In genomic region chr2:240832205-240832727, GRCh38 we compare ENCODE assay signal across 1 cellular context.
A peak's percentile ranks its signal among the peaks of the same experiment; 100 is the strongest.
TF ChIP-seq lines count a peak whose summit lies in the region.

No MANE protein-coding gene starts in this region.

TF ChIP-seq in HepG2, 621 proteins besides CTCF, POLR2A, EP300 and RAD21 (continued from another document and continues in another):
- TF ChIP-seq NFAT5 (CRISPR knock-in tag; IDR thresholded peaks at IDR 0.05) (no peak), ZNF17 (CRISPR knock-in tag; IDR thresholded peaks at IDR 0.05) (no peak), CENPT (CRISPR knock-in tag; IDR thresholded peaks at IDR 0.05; ENCODE audit: low read depth) (no peak), ZNF329 (CRISPR knock-in tag; IDR thresholded peaks at IDR 0.05; ENCODE audit: low read depth) (no peak), ZBTB42 (CRISPR knock-in tag; IDR thresholded peaks at IDR 0.05) (no peak), FOXP1 (IDR thresholded peaks at IDR 0.05) (no peak), FOXP1 (CRISPR knock-in tag; IDR thresholded peaks at IDR 0.05) (no peak), ZMYM4 (CRISPR knock-in tag; IDR thresholded peaks at IDR 0.05) (no peak), CBX2 (IDR thresholded peaks at IDR 0.05; ENCODE audit: low read depth, low read length) (no peak), CBX2 (CRISPR knock-in tag; IDR thresholded peaks at IDR 0.05; ENCODE audit: low read depth) (no peak), ZNF75D (CRISPR knock-in tag; IDR thresholded peaks at IDR 0.05; ENCODE audit: borderline replicate concordance) (no peak), DDIT3 (CRISPR knock-in tag; IDR thresholded peaks at IDR 0.05) (no peak), KDM5B (CRISPR knock-in tag; IDR thresholded peaks at IDR 0.05; ENCODE audit: borderline replicate concordance) (peak; percentile 31; the same call in 1 of the 2 replicates), ZNF350 (CRISPR knock-in tag; IDR thresholded peaks at IDR 0.05; ENCODE audit: borderline replicate concordance, low read depth) (no peak), MNT (IDR thresholded peaks at IDR 0.05) (no peak), NR1H2 (CRISPR knock-in tag; IDR thresholded peaks at IDR 0.05; ENCODE audit: borderline replicate concordance, low read depth) (no peak), DZIP1 (CRISPR knock-in tag; IDR thresholded peaks at IDR 0.05) (no peak), DRAP1 (CRISPR knock-in tag; IDR thresholded peaks at IDR 0.05) (0 out of 2 replicates have a peak, but pooled peaks have one; percentile 49), ZBTB2 (CRISPR knock-in tag; IDR thresholded peaks at IDR 0.05; ENCODE audit: low read depth) (no peak), ZNF383 (CRISPR knock-in tag; IDR thresholded peaks at IDR 0.05; ENCODE audit: borderline replicate concordance) (no peak), ZNF552 (CRISPR knock-in tag; IDR thresholded peaks at IDR 0.05; ENCODE audit: borderline replicate concordance) (no peak), SNAPC4 (CRISPR knock-in tag; IDR thresholded peaks at IDR 0.05) (no peak), MAX (IDR thresholded peaks at IDR 0.05) (peak; percentile 25; the same call in 1 of the 2 replicates), EZH2 (conservative IDR thresholded peaks at IDR 0.05; ENCODE audit: low read depth, low read length) (0 out of 2 replicates have a peak, but pooled peaks have one; percentile 24), ZSCAN9 (CRISPR knock-in tag; IDR thresholded peaks at IDR 0.05; ENCODE audit: borderline replicate concordance) (no peak), PHF21A (CRISPR knock-in tag; IDR thresholded peaks at IDR 0.05) (no peak), ETS1 (CRISPR knock-in tag; IDR thresholded peaks at IDR 0.05) (no peak), CREB1 (IDR thresholded peaks at IDR 0.05) (no peak), CREB1 (CRISPR knock-in tag; IDR thresholded peaks at IDR 0.05) (no peak), KMT2A (CRISPR knock-in tag; IDR thresholded peaks at IDR 0.05) (no peak), TCF7L2 (IDR thresholded peaks at IDR 0.05; ENCODE audit: low read depth, low read length) (no peak), SAFB2 (CRISPR knock-in tag; IDR thresholded peaks at IDR 0.05; ENCODE audit: borderline replicate concordance, low read depth) (no peak), ZNF496 (CRISPR knock-in tag; IDR thresholded peaks at IDR 0.05; ENCODE audit: insufficient replicate concordance) (no peak), ZBTB8A (CRISPR knock-in tag; IDR thresholded peaks at IDR 0.05; ENCODE audit: borderline replicate concordance, low read depth) (no peak), PRDM4 (CRISPR knock-in tag; IDR thresholded peaks at IDR 0.05; ENCODE audit: borderline replicate concordance) (no peak), PPARG (CRISPR knock-in tag; conservative IDR thresholded peaks at IDR 0.05) (no peak), IRF1 (CRISPR knock-in tag; IDR thresholded peaks at IDR 0.05; ENCODE audit: low read depth) (no peak), HNRNPL (IDR thresholded peaks at IDR 0.05; ENCODE audit: low read depth, low read length) (no peak), NFIB (CRISPR knock-in tag; IDR thresholded peaks at IDR 0.05; ENCODE audit: borderline replicate concordance) (no peak)
